ENCODE assay signal across 8 cellular contexts in genomic region chr10:102399217-102400021, GRCh38.
DNase-seq lines count a peak whose midpoint lies in the region; ATAC-seq and TF ChIP-seq lines count a peak whose summit lies in the region.

No MANE protein-coding gene starts in this region.

- TF ChIP-seq CTCF in WI38 (IDR thresholded peaks at IDR 0.05; ENCODE audit: low read depth, low read length) = peak; percentile 79
- peak; percentile 63 for TF ChIP-seq CTCF in cardiac fibroblast (IDR thresholded peaks at IDR 0.05; ENCODE audit: low read depth, low read length)

- peak; percentile 43 for DNase-seq in NCI-H2029 (lab: John Stamatoyannopoulos, UW)
- DNase-seq in NCI-H2029 treated with DMSO at 0.1 percent for 48 hours (lab: John Stamatoyannopoulos, UW) = no peak
- peak; percentile 77 for DNase-seq in NCI-H2171 treated with DMSO at 0.1 percent for 48 hours (lab: John Stamatoyannopoulos, UW)
- peak; percentile 85 to 90 for DNase-seq in cardiac fibroblast (ENCODE audit: low read depth in 2 of 2)
- DNase-seq in iris pigment epithelial cell (ENCODE audit: low read depth) = peak; percentile 84
- DNase-seq in stimulated activated CD4-positive, alpha-beta T cell treated with anti-CD3 and anti-CD28 coated beads, Interleukin-12 subunit alpha, Interleukin-12 subunit beta, amount 100 ng/mL, for 24 hours (ENCODE audit: low read depth in 2 of 2) = peak; percentile 73 to 82

- H3K4me3 ChIP-seq in WI38 (ENCODE audit: low read depth, low read length) = peak overlapping the region; percentile 39
- H3K4me3 ChIP-seq in cardiac fibroblast (replicated peaks in 1 of 2; ENCODE audit: low read depth in 2 of 2, low read length in 2 of 2) = peak overlapping the region; percentile 39 to 43

- peak; percentile 39 for ATAC-seq in HG02943 (IDR thresholded peaks at IDR 0.05; ENCODE audit: low read depth, unreplicated experiment)
